In the genomic region with DNA sequence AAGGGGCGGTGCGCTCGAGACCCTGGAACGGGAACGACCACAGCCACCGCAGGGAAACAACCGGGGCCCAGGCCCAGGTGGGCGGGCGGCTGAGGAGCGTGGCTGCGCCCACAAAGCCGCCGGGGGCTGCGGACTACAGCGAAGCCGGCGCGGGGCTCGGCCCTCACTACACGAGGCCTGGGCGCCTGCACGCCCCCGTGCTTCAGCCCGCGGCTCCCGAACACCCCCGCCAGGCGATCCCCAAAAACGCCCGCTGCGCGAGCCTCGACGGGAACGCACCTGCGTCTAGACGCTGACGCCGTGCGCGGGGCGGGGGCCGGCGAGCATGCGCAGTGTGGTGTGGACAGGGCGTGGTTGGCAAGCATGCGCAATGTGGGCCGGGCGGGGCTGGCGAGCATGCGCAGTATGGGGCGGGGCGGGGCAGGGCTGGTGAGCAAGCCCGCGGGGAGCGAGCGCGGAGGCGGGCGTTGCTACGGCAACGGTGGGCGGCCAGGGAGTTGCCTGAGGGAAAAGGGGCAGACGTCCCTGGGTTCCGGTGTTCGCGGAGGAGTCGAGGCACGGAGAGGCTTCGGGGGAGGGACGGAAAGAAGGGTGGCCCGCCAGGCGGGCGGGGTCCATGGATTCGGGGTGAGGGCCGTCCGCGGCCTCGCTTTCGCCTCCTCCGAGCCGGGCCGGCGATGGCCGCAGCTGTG, we compare ENCODE assay signal across 8 cellular contexts. TPM values are rescaled to one million over a fixed set of nuclear protein-coding genes. Genes with fewer than 3 reads are reported as not detected.
DNase-seq lines count a peak whose midpoint lies in the region; ATAC-seq and TF ChIP-seq lines count a peak whose summit lies in the region.

A gene (plus strand): TSS at position 518 of the 692 bp plus-strand sequence. CDS start 3,104 bp downstream, outside the sequence.

- TF ChIP-seq CTCF in GM12864 (IDR thresholded peaks at IDR 0.05; ENCODE audit: low read depth, low read length, missing control alignments) (no peak), retinal pigment epithelial cell (conservative IDR thresholded peaks at IDR 0.05; ENCODE audit: low read depth, low read length) (no peak)

- peak; percentile 75 for DNase-seq in GM12864 (ENCODE audit: low read depth)
- DNase-seq in NCI-H1417 treated with DMSO at 0.1 percent for 48 hours (lab: John Stamatoyannopoulos, UW): peak; percentile 85
- peak; percentile 68 to 97 (median 86) for DNase-seq in T-cell
- peak; percentile 10 to 94 (median 88) for DNase-seq in anterior cingulate cortex (lab: John Stamatoyannopoulos, UW)
- peak; percentile 99 for DNase-seq in hepatic stellate cell (ENCODE audit: low spot score)
- peak; percentile 60 for DNase-seq in retinal pigment epithelial cell (ENCODE audit: low read depth)
- no peak for DNase-seq in NCI-H1694 treated with DMSO at 0.1 percent for 48 hours (lab: John Stamatoyannopoulos, UW)

- ATAC-seq in HG02642 (IDR thresholded peaks at IDR 0.05; ENCODE audit: poor library complexity, unreplicated experiment) (peak; percentile 90), T-cell (replicated peaks in 1 of 4) (peak; percentile 83 to 88 (median 86))

- H3K4me3 ChIP-seq in GM12864 (ENCODE audit: low read depth, low read length) (peak within 1 kb of the TSS; percentile 99), retinal pigment epithelial cell (ENCODE audit: low read length) (peak within 1 kb of the TSS; percentile 82)

- peak within 1 kb of the TSS; percentile 81 to 88 (median 82) for H3K4me3 Mint-ChIP-seq in T-cell

- peaks cover 28 to 63% of the 10 kb centered on the region in 2 donors for H3K27me3 Mint-ChIP-seq in T-cell

- POLR2A ChIA-PET in T-cell (lab: Charles Lee): interaction anchor here in 1 of 2 donors (1.0 kb wide), 1 partner anchor 287 kb away, joined by 4 read pairs; no protein-coding TSS in a partner anchor

- no peaks in the 10 kb centered on the region for H3K36me3 Mint-ChIP-seq in T-cell

- H3K27ac Mint-ChIP-seq in T-cell: peak within 1 kb of the TSS; percentile 70 to 93

- CTCF ChIA-PET in T-cell (lab: Charles Lee): interaction anchor here in 1 of 2 donors (0.7 kb wide), 1 partner anchor 28 kb away, joined by 3 read pairs; no protein-coding TSS in a partner anchor

- peaks cover 4 to 10% (median 4%) of the 10 kb centered on the region in 3 donors for H3K9me3 Mint-ChIP-seq in T-cell

- H3K4me1 Mint-ChIP-seq in T-cell: peaks cover 8 to 16% (median 15%) of the 10 kb centered on the region in 3 donors

RNA-seq across cellular contexts. Expression of the gene that starts here (rescaled TPM):
- total RNA-seq in T-cell: 1 to 10 TPM in 2 of 5 donors, under 1 TPM in 2, not detected in 1; 0.41 to 1.4 (median 1.1) TPM
